In the genomic region with DNA sequence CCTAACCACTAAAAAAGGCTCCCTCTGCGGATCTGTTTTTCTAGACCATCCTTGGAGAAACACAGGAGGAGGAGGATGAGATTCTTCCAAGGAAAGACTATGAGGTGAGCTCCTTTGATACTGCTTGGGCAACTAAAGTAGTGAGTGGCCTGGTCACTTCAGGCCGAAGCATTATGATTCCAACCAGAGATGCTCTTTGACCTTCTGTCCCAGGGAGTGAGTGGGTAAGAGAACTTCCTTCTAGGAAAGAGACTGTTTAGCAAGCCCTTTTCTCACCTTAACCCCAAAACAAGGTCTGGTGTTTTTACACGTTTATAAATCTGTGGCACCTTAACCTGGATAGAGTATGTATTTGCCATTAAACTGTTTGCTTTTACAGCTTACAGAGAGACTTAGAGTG, we compare ENCODE assay signal across 8 cellular contexts. TPM values are rescaled to one million over a fixed set of nuclear protein-coding genes. Genes with fewer than 3 reads are reported as not detected.
A peak's percentile ranks its signal among the peaks of the same experiment; 100 is the strongest.
DNase-seq lines count a peak whose midpoint lies in the region; ATAC-seq and TF ChIP-seq lines count a peak whose summit lies in the region.

No MANE protein-coding gene starts in this region.

- no peaks in the 10 kb centered on the region for H4K20me1 ChIP-seq in mammary epithelial cell (ENCODE audit: insufficient read depth, low read length)

- dilution Hi-C loops in mammary epithelial cell (cut with HindIII; ENCODE audit: low sequenced_read_pairs), result no loop called here

- in situ Hi-C loops in mammary epithelial cell (cut with MboI; ENCODE audit: low sequenced_read_pairs in 2 of 2), result no loop called here

- CTCF ChIA-PET in mammary epithelial cell (lab: Charles Lee; ENCODE audit: low non-redundant PET), result no interaction called here

- H3K4me2 ChIP-seq in mammary epithelial cell (ENCODE audit: insufficient read depth, low read depth, low read length), result peak overlapping the region; percentile 85

- no peak for TF ChIP-seq CTCF in heart right ventricle (IDR thresholded peaks at IDR 0.05)
- no peak for TF ChIP-seq CTCF in mammary epithelial cell (conservative IDR thresholded peaks at IDR 0.05 in 1 of 2, IDR thresholded peaks at IDR 0.05 in 1 of 2; ENCODE audit: extremely low read depth in 1 of 2, insufficient read depth in 1 of 2, low read depth in 1 of 2, low read length in 2 of 2)

- DNase-seq in heart right ventricle (no peak), left cardiac atrium (no peak), mammary epithelial cell (no peak), left colon (no peak), COLO829 (ENCODE audit: low spot score) (no peak), germinal center (ENCODE audit: low spot score) (no peak)

- H3K27me3 ChIP-seq in heart right ventricle (no peaks in the 10 kb centered on the region), mammary epithelial cell (ENCODE audit: insufficient read depth, low read length) (no peaks in the 10 kb centered on the region), mucosa of rectum (ENCODE audit: control insufficient read depth in 2 of 2, insufficient read depth in 2 of 2, low read length in 2 of 2) (no peaks in the 10 kb centered on the region)

- ATAC-seq in heart right ventricle (no peak), left cardiac atrium (no peak), left colon (no peak)

- WGBS in heart right ventricle, 2 donors, result 61 to 71% methylated on average over 3 of the region's 3 CpGs
- WGBS in mammary epithelial cell (ENCODE audit: low coverage, missing lambda C conversion rate), result 42% methylated on average over 3 of the region's 3 CpGs
- 71% methylated on average over 3 of the region's 3 CpGs for WGBS in urinary bladder

- H3K4me1 ChIP-seq in heart right ventricle, result peaks cover 16 to 61% (median 53%) of the 10 kb centered on the region in 9 donors
- peaks cover 48% of the 10 kb centered on the region for H3K4me1 ChIP-seq in mammary epithelial cell (ENCODE audit: insufficient read depth, low read length)
- H3K4me1 ChIP-seq in mucosa of rectum (ENCODE audit: control insufficient read depth in 2 of 2, insufficient read depth in 2 of 2, low read length in 2 of 2), result peaks cover 38 to 45% of the 10 kb centered on the region in 2 donors
- peaks cover 3% of the 10 kb centered on the region for H3K4me1 ChIP-seq in urinary bladder (ENCODE audit: insufficient read depth)

- H3K9me3 ChIP-seq in heart right ventricle (no peaks in the 10 kb centered on the region), mammary epithelial cell (replicated peaks; ENCODE audit: insufficient read depth, low read length) (no peaks in the 10 kb centered on the region), mucosa of rectum (ENCODE audit: control insufficient read depth in 2 of 2, low read length in 2 of 2) (no peaks in the 10 kb centered on the region)

- no TSS peak for BruUV-seq in mammary epithelial cell (replicated peaks; lab: Mats Ljungman, UMichigan)

- H2AFZ ChIP-seq in mammary epithelial cell (ENCODE audit: low read depth, low read length), result peak overlapping the region; percentile 81

- H3K36me3 ChIP-seq in heart right ventricle, result peaks cover 0 to 50% (median 14%) of the 10 kb centered on the region in 9 donors
- peaks cover 2% of the 10 kb centered on the region for H3K36me3 ChIP-seq in mammary epithelial cell (ENCODE audit: insufficient read depth, low read length)
- H3K36me3 ChIP-seq in mucosa of rectum (ENCODE audit: control insufficient read depth in 2 of 2, insufficient read depth in 2 of 2, low read length in 2 of 2), result peaks cover 9 to 10% of the 10 kb centered on the region in 2 donors
- no peaks in the 10 kb centered on the region for H3K36me3 ChIP-seq in urinary bladder (ENCODE audit: insufficient read depth)

- H3K27ac ChIP-seq in heart right ventricle (peak overlapping the region; percentile 96 to 100 (median 99)), mammary epithelial cell (ENCODE audit: insufficient read depth, low read depth, low read length) (peak overlapping the region; percentile 90), mucosa of rectum (ENCODE audit: low read depth in 2 of 2, low read length in 2 of 2) (peak overlapping the region; percentile 96 to 98), urinary bladder (ENCODE audit: low read depth) (no peak overlapping the region)

- H3K4me3 ChIP-seq in heart right ventricle (peak overlapping the region; percentile 56 to 96 (median 79)), mammary epithelial cell (replicated peaks in 1 of 3; ENCODE audit: insufficient read depth in 1 of 3, low read depth in 2 of 3, low read length in 3 of 3) (peak overlapping the region; percentile 50 to 87 (median 71)), mucosa of rectum (ENCODE audit: low read length in 2 of 2) (peak overlapping the region; percentile 89 to 90), urinary bladder (ENCODE audit: low read depth, low read length) (peak overlapping the region; percentile 65)

- peaks cover 67% of the 10 kb centered on the region for H3K79me2 ChIP-seq in mammary epithelial cell (ENCODE audit: insufficient read depth, low read length)

- intact Hi-C loops in heart right ventricle (cut with DNase I) (loop anchor here in 2 of 10 donors (2.0 to 5.0 kb wide), 2 partner anchors 20 to 70 kb away; a partner anchor contains a TSS), left cardiac atrium (cut with DNase I) (no loop called here), mammary epithelial cell (cut with micrococcal nuclease) (no loop called here), left colon (cut with DNase I, micrococcal nuclease) (no loop called here)

- H3K9ac ChIP-seq in mammary epithelial cell (ENCODE audit: insufficient read depth, low read length) (peak overlapping the region; percentile 88), mucosa of rectum (ENCODE audit: low read depth in 1 of 2, low read length in 2 of 2) (peak overlapping the region; percentile 94 to 96)

RNA-seq across cellular contexts. Expression of a gene that starts 1.1 kb away (rescaled TPM):
- total RNA-seq in heart right ventricle (10 to 100 TPM; 13.3 to 20.9 (median 16.9) TPM), left cardiac atrium (10 to 100 TPM; 32.1 to 49.0 TPM), mammary epithelial cell (10 to 100 TPM in 1 of 2 donors, 1 to 10 TPM in 1; 7.0 to 17.0 TPM), urinary bladder (9.9 TPM), left colon (10 to 100 TPM; 14.6 to 20.4 TPM)
- polyA plus RNA-seq in heart right ventricle (10 to 100 TPM in 1 of 2 donors, 1 to 10 TPM in 1; 9.1 to 13.8 TPM), mammary epithelial cell (7.6 TPM), urinary bladder (13.7 TPM)
- polyA minus RNA-seq in mammary epithelial cell, result 12.9 TPM

RNA-seq across cellular contexts. Expression of a gene that starts 1.3 kb away (rescaled TPM):
- total RNA-seq in heart right ventricle (10 to 100 TPM; 28.8 to 75.8 (median 40.5) TPM), left cardiac atrium (10 to 100 TPM; 40.1 to 64.3 TPM), mammary epithelial cell (10 to 100 TPM; 19.1 to 19.2 TPM), urinary bladder (26.9 TPM), left colon (10 to 100 TPM; 44.8 to 48.2 TPM)
- polyA plus RNA-seq in heart right ventricle (10 to 100 TPM; 17.7 to 24.3 TPM), mammary epithelial cell (8.2 TPM), urinary bladder (20.1 TPM)
- 17.0 TPM for polyA minus RNA-seq in mammary epithelial cell

RNA-seq across cellular contexts. Expression of a gene that starts 40.5 kb away (rescaled TPM):
- total RNA-seq in heart right ventricle, result 1,000 to 10,000 TPM in 2 of 10 donors, 100 to 1,000 TPM in 5, 10 to 100 TPM in 2, 1 to 10 TPM in 1; 5.8 to 2,762 (median 663) TPM
- polyA plus RNA-seq in heart right ventricle, result 1,000 to 10,000 TPM in 1 of 2 donors, 10 to 100 TPM in 1; 16.4 to 2,201 TPM
- over 10,000 TPM; 22,081 to 58,150 TPM for total RNA-seq in left cardiac atrium
- not detected for total RNA-seq in mammary epithelial cell
- not detected for polyA plus RNA-seq in mammary epithelial cell
- polyA minus RNA-seq in mammary epithelial cell, result not detected
- total RNA-seq in urinary bladder, result not detected
- polyA plus RNA-seq in urinary bladder, result 1.0 TPM
- not detected for total RNA-seq in left colon

RNA-seq across cellular contexts. Expression of a gene that starts 45.1 kb away (rescaled TPM):
- total RNA-seq in heart right ventricle (10 to 100 TPM in 1 of 10 donors, 1 to 10 TPM in 9; 2.4 to 12.8 (median 5.1) TPM), left cardiac atrium (1 to 10 TPM; 1.2 to 1.3 TPM), mammary epithelial cell (not detected), urinary bladder (0.42 TPM), left colon (not detected)
- polyA plus RNA-seq in heart right ventricle (1 to 10 TPM; 7.5 to 9.0 TPM), mammary epithelial cell (not detected), urinary bladder (3.2 TPM)
- polyA minus RNA-seq in mammary epithelial cell, result not detected

RNA-seq across cellular contexts. Expression of a gene that starts 51.7 kb away (rescaled TPM):
- total RNA-seq in heart right ventricle (1,000 to 10,000 TPM in 1 of 10 donors, 100 to 1,000 TPM in 5, 10 to 100 TPM in 1, 1 to 10 TPM in 3; 1.1 to 4,616 (median 291) TPM), left cardiac atrium (1,000 to 10,000 TPM in 1 of 2 donors, 100 to 1,000 TPM in 1; 368 to 4,414 TPM), mammary epithelial cell (under 1 TPM in 1 of 2 donors, not detected in 1; 0.17 TPM), urinary bladder (not detected), left colon (not detected)
- polyA plus RNA-seq in heart right ventricle (over 10,000 TPM in 1 of 2 donors, 10 to 100 TPM in 1; 46.2 to 15,996 TPM), mammary epithelial cell (not detected), urinary bladder (not detected)
- not detected for polyA minus RNA-seq in mammary epithelial cell

Comparison
In these comparisons a context has a peak if more than half of its experiments do, and no peak if none do; other contexts are left out.
1. RNA of a gene that starts 40.5 kb away (total RNA-seq): 22,081 to 58,150 TPM in left cardiac atrium; 5.8 to 2,762 TPM in heart right ventricle, not detected in mammary epithelial cell, not detected in urinary bladder (single experiment) and not detected in left colon; every median in the first group is over 4 times any median in the second.
2. Peak in every context shown above with its lines, with median percentiles within 50 percentile points of each other: H3K4me3 ChIP-seq.